ENCODE assay signal across 8 cellular contexts in genomic region chr16:70395345-70395901, GRCh38. TPM values are rescaled to one million over a fixed set of nuclear protein-coding genes. Genes with fewer than 3 reads are reported as not detected.
A peak's percentile ranks its signal among the peaks of the same experiment; 100 is the strongest.
DNase-seq lines count a peak whose midpoint lies in the region; ATAC-seq and TF ChIP-seq lines count a peak whose summit lies in the region.

No MANE protein-coding gene starts in this region.

- no peaks in the 10 kb centered on the region for H3K4me1 ChIP-seq in CD8-positive, alpha-beta T cell (ENCODE audit: insufficient read depth, low read length)
- H3K4me1 ChIP-seq in GM23248 (ENCODE audit: insufficient read depth): peaks cover 8% of the 10 kb centered on the region
- H3K4me1 ChIP-seq in heart right ventricle: peaks cover 4 to 22% (median 18%) of the 10 kb centered on the region in 9 donors
- peaks cover 19 to 20% of the 10 kb centered on the region in 2 donors for H3K4me1 ChIP-seq in gastrocnemius medialis

- intact Hi-C loops in CD8-positive, alpha-beta T cell (cut with DNase I, micrococcal nuclease): no loop called here
- intact Hi-C loops in heart right ventricle (cut with DNase I): loop anchor here in 3 of 10 donors (10.0 kb wide), 2 partner anchors 69 to 79 kb away; no protein-coding TSS in a partner anchor
- intact Hi-C loops in gastrocnemius medialis (cut with DNase I; ENCODE audit: low total_unique reads): loop anchor here (2.0 kb wide), 1 partner anchor 75 kb away; no protein-coding TSS in a partner anchor

- H3K36me3 Mint-ChIP-seq in CD8-positive, alpha-beta T cell: peaks cover 29% of the 10 kb centered on the region

- H3K27me3 Mint-ChIP-seq in CD8-positive, alpha-beta T cell (ENCODE audit: low read depth): no peaks in the 10 kb centered on the region

- CTCF ChIA-PET in CD8-positive, alpha-beta T cell (lab: Charles Lee): interaction anchor here (0.6 to 2.1 kb wide), 14 partner anchors 9 to 84 kb away, joined by 3 to 10 read pairs (median 4); partner anchors contain the start of genes FCSK and ST3GAL2

- no peak overlapping the region for H3K27ac Mint-ChIP-seq in CD8-positive, alpha-beta T cell

- H3K9me3 ChIP-seq in CD8-positive, alpha-beta T cell (ENCODE audit: low read length): no peaks in the 10 kb centered on the region
- no peaks in the 10 kb centered on the region for H3K9me3 ChIP-seq in GM23248 (ENCODE audit: low read depth)
- no peaks in the 10 kb centered on the region for H3K9me3 ChIP-seq in heart right ventricle
- H3K9me3 ChIP-seq in gastrocnemius medialis: no peaks in the 10 kb centered on the region

- peak; percentile 21 to 76 (median 55) for DNase-seq in CD8-positive, alpha-beta T cell
- DNase-seq in GM23248 (peak; percentile 56), SHP77 treated with DMSO at 0.1 percent for 48 hours (lab: John Stamatoyannopoulos, UW) (peak; percentile 5), heart right ventricle (peak; percentile 59 to 76), gastrocnemius medialis (peak; percentile 29 to 65), putamen (ENCODE audit: low spot score) (no peak)
- peak; percentile 64 for DNase-seq in activated naive CD4-positive, alpha-beta T cell treated with Interleukin-2 at 50 U/mL for 16 hours

- H3K4me3 ChIP-seq in CD8-positive, alpha-beta T cell (ENCODE audit: low read depth, low read length): no peak overlapping the region
- H3K4me3 ChIP-seq in GM23248: no peak overlapping the region
- no peak overlapping the region for H3K4me3 ChIP-seq in heart right ventricle
- no peak overlapping the region for H3K4me3 ChIP-seq in gastrocnemius medialis

- H3K27me3 ChIP-seq in CD8-positive, alpha-beta T cell (ENCODE audit: insufficient read depth, low read length): no peaks in the 10 kb centered on the region
- no peaks in the 10 kb centered on the region for H3K27me3 ChIP-seq in GM23248 (replicated peaks; ENCODE audit: insufficient read depth)
- H3K27me3 ChIP-seq in heart right ventricle: no peaks in the 10 kb centered on the region
- H3K27me3 ChIP-seq in gastrocnemius medialis: no peaks in the 10 kb centered on the region

- 74 to 95% methylated on average over 7 to 8 of the region's 8 CpGs for WGBS in GM23248 (ENCODE audit: low coverage in 1 of 2, low lambda C conversion rate in 2 of 2, missing lambda C conversion rate in 2 of 2), 2 experiments
- WGBS in heart right ventricle, 2 donors: 66 to 67% methylated on average over 8 of the region's 8 CpGs

- no peaks in the 10 kb centered on the region for H3K36me3 ChIP-seq in CD8-positive, alpha-beta T cell (ENCODE audit: insufficient read depth, low read length)
- H3K36me3 ChIP-seq in GM23248 (ENCODE audit: low read depth): no peaks in the 10 kb centered on the region
- peaks cover 0 to 88% (median 11%) of the 10 kb centered on the region in 9 donors for H3K36me3 ChIP-seq in heart right ventricle
- peaks cover 0 to 13% of the 10 kb centered on the region in 2 donors for H3K36me3 ChIP-seq in gastrocnemius medialis

- H3K9me3 Mint-ChIP-seq in CD8-positive, alpha-beta T cell: no peaks in the 10 kb centered on the region

- H3K9me2 ChIP-seq in GM23248 (ENCODE audit: insufficient read depth): no peaks in the 10 kb centered on the region

- 0 out of 2 replicates have a peak, but pooled peaks cover 8% of the 10 kb centered on the region for H3F3A ChIP-seq in GM23248 (ENCODE audit: insufficient read depth)

- in situ Hi-C loops in GM23248 (cut with MboI): loop anchor here (25.0 kb wide), 1 partner anchor 367 kb away; no protein-coding TSS in a partner anchor
- in situ Hi-C loops in gastrocnemius medialis (cut with MboI; ENCODE audit: low sequenced_read_pairs in 4 of 4): loop anchor here in 1 of 4 donors (10.0 kb wide), 1 partner anchor 59 kb away; the partner anchor contains the start of gene FCSK

- ATAC-seq in CD8-positive, alpha-beta T cell: peak; percentile 70
- ATAC-seq in heart right ventricle (peak; percentile 57 to 88 (median 78)), gastrocnemius medialis (peak in 1 of 2 donors; percentile 47), HG02852 (IDR thresholded peaks at IDR 0.05; ENCODE audit: unreplicated experiment) (no peak)

- peaks cover 4% of the 10 kb centered on the region; the same call in 1 of the 2 replicates for H3K79me2 ChIP-seq in GM23248 (ENCODE audit: insufficient read depth)

- no peak overlapping the region for H2AFZ ChIP-seq in GM23248

- H4K20me1 ChIP-seq in GM23248 (ENCODE audit: insufficient read depth): no peaks in the 10 kb centered on the region

- H3K4me2 ChIP-seq in GM23248 (ENCODE audit: unreplicated experiment): no peak overlapping the region

- H3K4me3 Mint-ChIP-seq in CD8-positive, alpha-beta T cell: no peak overlapping the region

- TF ChIP-seq CTCF in CD8-positive, alpha-beta T cell (IDR thresholded peaks at IDR 0.05): peak; percentile 48
- TF ChIP-seq CTCF in heart right ventricle (IDR thresholded peaks at IDR 0.05): peak; percentile 35 to 85 (median 73)
- peak; percentile 60 to 81 (median 69) for TF ChIP-seq CTCF in gastrocnemius medialis (IDR thresholded peaks at IDR 0.05 in 4 of 5, conservative IDR thresholded peaks at IDR 0.05 in 1 of 5)

- peaks cover 5% of the 10 kb centered on the region for H3K4me1 Mint-ChIP-seq in CD8-positive, alpha-beta T cell (ENCODE audit: low read depth)

- no peak overlapping the region for H3K27ac ChIP-seq in CD8-positive, alpha-beta T cell (ENCODE audit: low read depth, low read length)
- H3K27ac ChIP-seq in GM23248: no peak overlapping the region
- no peak overlapping the region for H3K27ac ChIP-seq in heart right ventricle
- no peak overlapping the region for H3K27ac ChIP-seq in gastrocnemius medialis

- TF ChIP-seq POLR2A in gastrocnemius medialis (IDR thresholded peaks at IDR 0.05): no peak

- no peak overlapping the region for H3K9ac ChIP-seq in GM23248

- POLR2A ChIA-PET in CD8-positive, alpha-beta T cell (lab: Charles Lee): interaction anchor here (0.9 to 1.3 kb wide), 3 partner anchors 14 to 44 kb away, joined by 3 to 4 read pairs (median 3); no protein-coding TSS in a partner anchor

RNA-seq across cellular contexts. Expression of gene ST3GAL2, which starts 43.5 kb away (rescaled TPM):
- total RNA-seq in CD8-positive, alpha-beta T cell: 1 to 10 TPM; 5.6 to 6.1 TPM
- total RNA-seq in GM23248 (2014; rRNA removed; shearing (Covaris generic)): 28.8 and 32.5 TPM in 2 replicates
- polyA plus RNA-seq in GM23248 (2016; fragmentation: Nextera tagmentation; extraction: Ambion mirVana) (10.8 and 13.3 TPM in 2 replicates), heart right ventricle (10 to 100 TPM in 1 of 2 donors, 1 to 10 TPM in 1; 8.0 to 10.8 TPM)
- total RNA-seq in heart right ventricle (10 to 100 TPM; 15.1 to 37.1 (median 20.9) TPM), gastrocnemius medialis (10 to 100 TPM; 12.8 to 27.7 (median 22.1) TPM)

RNA-seq across cellular contexts. Expression of gene DDX19A, which starts 48.7 kb away (rescaled TPM):
- 10 to 100 TPM; 54.0 to 62.3 TPM for total RNA-seq in CD8-positive, alpha-beta T cell
- total RNA-seq in GM23248 (2014; rRNA removed; shearing (Covaris generic)): 43.3 and 43.9 TPM in 2 replicates
- polyA plus RNA-seq in GM23248 (2016; fragmentation: Nextera tagmentation; extraction: Ambion mirVana) (36.0 and 36.9 TPM in 2 replicates), heart right ventricle (10 to 100 TPM; 12.8 to 21.5 TPM)
- total RNA-seq in heart right ventricle (10 to 100 TPM; 22.9 to 31.3 (median 26.0) TPM), gastrocnemius medialis (100 to 1,000 TPM in 2 of 4 donors, 10 to 100 TPM in 2; 44.6 to 112 (median 88.1) TPM)

RNA-seq across cellular contexts. Expression of gene FCSK, which starts 59.0 kb away (rescaled TPM):
- total RNA-seq in CD8-positive, alpha-beta T cell: 10 to 100 TPM; 17.8 to 18.2 TPM
- total RNA-seq in GM23248 (2014; rRNA removed; shearing (Covaris generic)): 6.1 and 6.8 TPM in 2 replicates
- polyA plus RNA-seq in GM23248 (2016; fragmentation: Nextera tagmentation; extraction: Ambion mirVana) (2.2 and 2.6 TPM in 2 replicates), heart right ventricle (10 to 100 TPM in 1 of 2 donors, 1 to 10 TPM in 1; 6.3 to 15.4 TPM)
- total RNA-seq in heart right ventricle (10 to 100 TPM in 2 of 10 donors, 1 to 10 TPM in 8; 6.5 to 12.6 (median 9.0) TPM), gastrocnemius medialis (10 to 100 TPM in 2 of 4 donors, 1 to 10 TPM in 2; 8.0 to 13.5 (median 11.1) TPM)
